ENCODE assay signal across 12 cellular contexts in genomic region chr17:67258836-67259468, GRCh38. TPM values are rescaled to one million over a fixed set of nuclear protein-coding genes. Genes with fewer than 3 reads are reported as not detected.
DNase-seq lines count a peak whose midpoint lies in the region; ATAC-seq, FAIRE-seq and TF ChIP-seq lines count a peak whose summit lies in the region.
"Had no signal": no experiment of that assay in that cellular context is flagged by ENCODE, and none has a peak within 500 bp of the region (broad histone marks: within the 10 kb centered on the region; RNA-seq: fewer than 3 reads in every experiment).

No MANE protein-coding gene starts in this region.

- no peak for ATAC-seq in HepG2
- ATAC-seq in GM19035 (IDR thresholded peaks at IDR 0.05; ENCODE audit: unreplicated experiment), result no peak
- ATAC-seq: Panc1 had no signal

- H3K4me1 Mint-ChIP-seq in activated CD4-positive, alpha-beta memory T cell treated with anti-CD3 and anti-CD28 coated beads for 36 hours (ENCODE audit: low read depth), result peaks cover 29% of the 10 kb centered on the region

- H3K4me1 ChIP-seq in HepG2 (ENCODE audit: insufficient read depth, low read length) (peaks cover 56% of the 10 kb centered on the region), testis (peaks cover 36% of the 10 kb centered on the region)

- no peak overlapping the region for H2AFZ ChIP-seq in HepG2 (ENCODE audit: low read length)

- no TSS peak for BruUV-seq in HepG2 (replicated peaks; lab: Mats Ljungman, UMichigan)

- H3K27me3 ChIP-seq in HepG2 (ENCODE audit: control insufficient read depth in 1 of 2, insufficient read depth in 2 of 2, low read length in 2 of 2) (no peaks in the 10 kb centered on the region), testis (no peaks in the 10 kb centered on the region)

- TF ChIP-seq CTCF in HepG2 (CRISPR knock-in tag; IDR thresholded peaks at IDR 0.05) (no peak), testis (IDR thresholded peaks at IDR 0.05) (no peak)

- in situ Hi-C loops in HepG2 (cut with HindIII; ENCODE audit: extremely low pct_ligation_motif_present, low pct_unique_long_range_greater_than_20kb), result no loop called here

- peak; percentile 10 for DNase-seq in stimulated activated CD4-positive, alpha-beta T cell treated with anti-CD3 and anti-CD28 coated beads, Interleukin-1b, Interleukin-23, amount 100 ng/mL, for 48 hours
- DNase-seq in stimulated activated CD4-positive, alpha-beta T cell treated with anti-CD3 and anti-CD28 coated beads, Interleukin-12 subunit alpha, Interleukin-12 subunit beta, amount 100 ng/mL, for 4 hours, result no peak
- peak; percentile 46 for DNase-seq in activated CD4-positive, alpha-beta memory T cell treated with anti-CD3 and anti-CD28 coated beads for 36 hours
- DNase-seq in HepG2 (ENCODE audit: low spot score) (no peak), HUDEP-2 (lab: John Stamatoyannopoulos, UW; ENCODE audit: unreplicated experiment in 76 of 76) (no peak), DMS 273 treated with DMSO at 0.1 percent for 48 hours (lab: John Stamatoyannopoulos, UW) (no peak), testis (no peak)
- DNase-seq: CD4-positive, CD25-positive, alpha-beta regulatory T cell; hippocampal formation; NCI-H1417 had no signal

- H3K27ac Mint-ChIP-seq in activated CD4-positive, alpha-beta memory T cell treated with anti-CD3 and anti-CD28 coated beads for 36 hours, result no peak overlapping the region

- H3K4me3 ChIP-seq in HepG2 (replicated peaks in 1 of 3; ENCODE audit: insufficient read depth in 1 of 3, low read depth in 2 of 3, low read length in 3 of 3) (no peak overlapping the region), testis (no peak overlapping the region)

- TF ChIP-seq EP300 in HepG2 (IDR thresholded peaks at IDR 0.05; ENCODE audit: low read depth in 2 of 2, low read length in 2 of 2) (no peak), HepG2 (CRISPR knock-in tag; IDR thresholded peaks at IDR 0.05; ENCODE audit: borderline replicate concordance) (no peak)

- no peaks in the 10 kb centered on the region for H3K9me3 Mint-ChIP-seq in activated CD4-positive, alpha-beta memory T cell treated with anti-CD3 and anti-CD28 coated beads for 36 hours

- WGBS in HepG2 (ENCODE audit: low lambda C conversion rate), result 45% methylated on average over 11 of the region's 11 CpGs
- 91 to 92% methylated on average over 11 of the region's 11 CpGs for WGBS in testis, 2 donors

- H3K9me3 ChIP-seq in HepG2 (ENCODE audit: low read length) (no peaks in the 10 kb centered on the region), testis (no peaks in the 10 kb centered on the region)

- H3K27ac ChIP-seq in HepG2 (ENCODE audit: extremely low read length, insufficient read depth, low read length) (no peak overlapping the region), testis (peak overlapping the region in 1 of 2 donors; percentile 69)

- TF ChIP-seq RAD21 in HepG2 (CRISPR knock-in tag; IDR thresholded peaks at IDR 0.05), result no peak

- H3K36me3 ChIP-seq in HepG2 (replicated peaks in 1 of 2; ENCODE audit: control insufficient read depth in 1 of 2, insufficient read depth in 2 of 2, low read length in 2 of 2) (no peaks in the 10 kb centered on the region), testis (ENCODE audit: low read depth, missing control alignments) (no peaks in the 10 kb centered on the region)

- no peaks in the 10 kb centered on the region for H3K79me2 ChIP-seq in HepG2 (ENCODE audit: insufficient read depth, low read length)

- CTCF ChIA-PET in activated CD4-positive, alpha-beta memory T cell treated with anti-CD3 and anti-CD28 coated beads for 36 hours (lab: Charles Lee), result interaction anchor here (1.3 kb wide), 1 partner anchor 37 kb away, joined by 3 read pairs; no protein-coding TSS in a partner anchor
- CTCF ChIA-PET in HepG2 (lab: Yijun Ruan, JAX; ENCODE audit: low intra/inter-chr PET ratio, low total read pairs), result no interaction called here

- FAIRE-seq in HepG2 (lab: Jason Lieb, UNC), result no peak

- intact Hi-C loops in activated CD4-positive, alpha-beta memory T cell treated with anti-CD3 and anti-CD28 coated beads for 36 hours (cut with micrococcal nuclease), result no loop called here
- intact Hi-C loops in HepG2 (cut with micrococcal nuclease; ENCODE audit: unreplicated experiment), result no loop called here
- intact Hi-C loops in testis (cut with DNase I; ENCODE audit: low total_unique reads), result no loop called here

- no peaks in the 10 kb centered on the region for H4K20me1 ChIP-seq in HepG2 (ENCODE audit: insufficient read depth, low read length)

- POLR2A ChIA-PET in activated CD4-positive, alpha-beta memory T cell treated with anti-CD3 and anti-CD28 coated beads for 36 hours (lab: Charles Lee), result no interaction called here
- POLR2A ChIA-PET in HepG2 (lab: Yijun Ruan, JAX), result interaction anchor here (0.6 to 1.1 kb wide), 4 partner anchors 12 to 313 kb away, joined by 3 to 5 read pairs (median 4); partner anchors contain the start of gene HELZ

- no peak overlapping the region; the same call in 1 of the 2 replicates for H3K9ac ChIP-seq in HepG2 (ENCODE audit: insufficient read depth, low read depth, low read length)

- H3K4me2 ChIP-seq in HepG2 (ENCODE audit: low read depth, low read length), result peak overlapping the region; percentile 78

- peak overlapping the region; percentile 8 for H3K4me3 Mint-ChIP-seq in activated CD4-positive, alpha-beta memory T cell treated with anti-CD3 and anti-CD28 coated beads for 36 hours

- no peak for TF ChIP-seq POLR2A in HepG2 (IDR thresholded peaks at IDR 0.05; ENCODE audit: insufficient read depth in 1 of 2, low read depth in 2 of 2, low read length in 2 of 2)
- TF ChIP-seq POLR2A in testis (IDR thresholded peaks at IDR 0.05), result no peak

- no peaks in the 10 kb centered on the region for H3K36me3 Mint-ChIP-seq in activated CD4-positive, alpha-beta memory T cell treated with anti-CD3 and anti-CD28 coated beads for 36 hours
- H3K36me3 Mint-ChIP-seq: CD4-positive, CD25-positive, alpha-beta regulatory T cell had no signal

- H3K27me3 Mint-ChIP-seq in activated CD4-positive, alpha-beta memory T cell treated with anti-CD3 and anti-CD28 coated beads for 36 hours, result no peaks in the 10 kb centered on the region
- H3K27me3 Mint-ChIP-seq: CD4-positive, CD25-positive, alpha-beta regulatory T cell had no signal

TF ChIP-seq in HepG2, 621 proteins besides CTCF, POLR2A, EP300 and RAD21:
- TF ChIP-seq ZBTB46 (CRISPR knock-in tag; IDR thresholded peaks at IDR 0.05; ENCODE audit: borderline replicate concordance), result no peak
- TF ChIP-seq ARHGAP35 (CRISPR knock-in tag; IDR thresholded peaks at IDR 0.05; ENCODE audit: borderline replicate concordance), result no peak
- TF ChIP-seq TARDBP (CRISPR knock-in tag; IDR thresholded peaks at IDR 0.05), result 0 out of 2 replicates have a peak, but pooled peaks have one; percentile 25
- TF ChIP-seq NONO (IDR thresholded peaks at IDR 0.05), result no peak
- TF ChIP-seq NONO (CRISPR knock-in tag; conservative IDR thresholded peaks at IDR 0.05), result no peak
- TF ChIP-seq ZNF335 (CRISPR knock-in tag; IDR thresholded peaks at IDR 0.05), result no peak
- 0 out of 2 replicates have a peak, but pooled peaks have one; percentile 23 for TF ChIP-seq ZNF460 (CRISPR knock-in tag; IDR thresholded peaks at IDR 0.05; ENCODE audit: borderline replicate concordance)
- TF ChIP-seq IKZF4 (CRISPR knock-in tag; IDR thresholded peaks at IDR 0.05; ENCODE audit: borderline replicate concordance, low read depth, not compliant biosample characterization), result no peak
- no peak for TF ChIP-seq ZNF616 (CRISPR knock-in tag; IDR thresholded peaks at IDR 0.05; ENCODE audit: low read depth)
TF ChIP-seq in HepG2: peak in this region for 2.

RNA-seq across cellular contexts. Expression of gene HELZ, which starts 14.0 kb away (rescaled TPM):
- 10 to 100 TPM; 52.0 to 53.1 TPM for total RNA-seq in activated CD4-positive, alpha-beta memory T cell treated with anti-CD3 and anti-CD28 coated beads for 36 hours
- total RNA-seq in HepG2 (2016; rRNA removed; fragmentation: Illumina TruSeq; extraction: Trizol), result 52.4 and 93.1 TPM in 2 replicates
- total RNA-seq in HepG2 (2016; cell fraction: cytosol; rRNA removed; fragmentation: Illumina TruSeq; extraction: Trizol; ENCODE audit: low read depth), result 12.4 and 14.0 TPM in 2 replicates
- 47.7 and 84.1 TPM in 2 replicates for total RNA-seq in HepG2 (2016; cell fraction: insoluble cytoplasmic fraction; rRNA removed; fragmentation: Illumina TruSeq; extraction: Trizol)
- total RNA-seq in HepG2 (2016; cell fraction: membrane; rRNA removed; fragmentation: Illumina TruSeq; extraction: Trizol), result 34.8 and 42.7 TPM in 2 replicates
- total RNA-seq in HepG2 (2016; cell fraction: nucleus; rRNA removed; fragmentation: Illumina TruSeq; extraction: Trizol), result 127 and 142 TPM in 2 replicates
- polyA plus RNA-seq in HepG2 (2011; rRNA removed), result 27.8 and 35.3 TPM in 2 replicates
- 13.6 and 17.7 TPM in 2 replicates for polyA plus RNA-seq in HepG2 (2011; cell fraction: cytosol; rRNA removed)
- polyA plus RNA-seq in HepG2 (2011; cell fraction: nucleus; rRNA removed), result 58.4 and 59.3 TPM in 2 replicates
- polyA plus RNA-seq in HepG2 (2012), result 20.6 and 33.4 TPM in 2 replicates
- 2.6 and 3.3 TPM in 2 replicates for polyA plus RNA-seq in HepG2 (2016; cell fraction: cytosol; fragmentation: Illumina TruSeq; extraction: Trizol; ENCODE audit: low read depth)
- polyA plus RNA-seq in HepG2 (2016; cell fraction: insoluble cytoplasmic fraction; fragmentation: Illumina TruSeq; extraction: Trizol; ENCODE audit: low read depth), result 17.4 and 19.8 TPM in 2 replicates
- polyA plus RNA-seq in HepG2 (2016; cell fraction: membrane; fragmentation: Illumina TruSeq; extraction: Trizol; ENCODE audit: low read depth), result 3.9 and 4.9 TPM in 2 replicates
- polyA plus RNA-seq in HepG2 (2016; cell fraction: nucleus; fragmentation: Illumina TruSeq; extraction: Trizol; ENCODE audit: insufficient read depth, low read depth), result 40.2 and 45.2 TPM in 2 replicates
- polyA minus RNA-seq in HepG2 (2011; rRNA and poly(A)+ RNA removed; ENCODE audit: low replicate concordance), result 32.9 and 69.3 TPM in 2 replicates
- 55.2 and 63.0 TPM in 2 replicates for polyA minus RNA-seq in HepG2 (2011; cell fraction: cytosol; rRNA and poly(A)+ RNA removed)
- polyA minus RNA-seq in HepG2 (2011; cell fraction: nucleus; rRNA and poly(A)+ RNA removed), result 495 and 542 TPM in 2 replicates
- total RNA-seq in testis, result 100 to 1,000 TPM; 142 to 154 TPM
- 26.2 TPM for polyA plus RNA-seq in testis (ENCODE audit: insufficient read depth, low read depth, low replicate concordance)

Comparison
In these comparisons a context has a peak if more than half of its experiments do, and no peak if none do; other contexts are left out.
1. DNase-seq: peak in stimulated activated CD4-positive, alpha-beta T cell treated with anti-CD3 and anti-CD28 coated beads, Interleukin-1b, Interleukin-23, amount 100 ng/mL, for 48 hours (single experiment) and activated CD4-positive, alpha-beta memory T cell treated with anti-CD3 and anti-CD28 coated beads for 36 hours (single experiment); none in stimulated activated CD4-positive, alpha-beta T cell treated with anti-CD3 and anti-CD28 coated beads, Interleukin-12 subunit alpha, Interleukin-12 subunit beta, amount 100 ng/mL, for 4 hours (single experiment), HepG2 (single experiment), HUDEP-2 (0 of 76), DMS 273 treated with DMSO at 0.1 percent for 48 hours (single experiment) and testis (single experiment).